Comparison of ENCODE assay signal across 1 cellular context in genomic region chr6:17725083-17725482, GRCh38.
TF ChIP-seq lines count a peak whose summit lies in the region.

No MANE protein-coding gene starts in this region.

TF ChIP-seq in HepG2, 621 proteins besides CTCF, POLR2A, EP300 and RAD21 (continued from another document and continues in another):
- TF ChIP-seq ZSCAN5A (CRISPR knock-in tag; IDR thresholded peaks at IDR 0.05; ENCODE audit: borderline replicate concordance) (no peak), ZNF589 (CRISPR knock-in tag; conservative IDR thresholded peaks at IDR 0.05) (no peak), ELK4 (CRISPR knock-in tag; IDR thresholded peaks at IDR 0.05; ENCODE audit: borderline replicate concordance) (no peak), ZFYVE20 (CRISPR knock-in tag; IDR thresholded peaks at IDR 0.05; ENCODE audit: borderline replicate concordance, low read depth) (no peak), ZNF24 (IDR thresholded peaks at IDR 0.05) (no peak), ETV5 (CRISPR knock-in tag; IDR thresholded peaks at IDR 0.05; ENCODE audit: borderline replicate concordance) (peak; percentile 96), USF2 (IDR thresholded peaks at IDR 0.05; ENCODE audit: low read depth, low read length) (no peak), USF2 (CRISPR knock-in tag; IDR thresholded peaks at IDR 0.05; ENCODE audit: borderline replicate concordance) (no peak), HNRNPK (IDR thresholded peaks at IDR 0.05; ENCODE audit: low read depth, low read length, poor library complexity, severe bottlenecking) (no peak), NAIF1 (CRISPR knock-in tag; IDR thresholded peaks at IDR 0.05; ENCODE audit: borderline replicate concordance) (no peak), ZMYM2 (CRISPR knock-in tag; IDR thresholded peaks at IDR 0.05) (peak; percentile 25; the same call in 1 of the 2 replicates), TRIM24 (CRISPR knock-in tag; IDR thresholded peaks at IDR 0.05) (no peak), FUBP1 (CRISPR knock-in tag; IDR thresholded peaks at IDR 0.05; ENCODE audit: borderline replicate concordance) (no peak), ZNF367 (CRISPR knock-in tag; IDR thresholded peaks at IDR 0.05; ENCODE audit: borderline replicate concordance) (no peak), RARA (CRISPR knock-in tag; IDR thresholded peaks at IDR 0.05) (no peak), ZNF790 (CRISPR knock-in tag; IDR thresholded peaks at IDR 0.05; ENCODE audit: borderline replicate concordance) (no peak), TEAD3 (CRISPR knock-in tag; optimal IDR thresholded peaks at IDR 0.05; ENCODE audit: borderline replicate concordance) (no peak), FOXO1 (CRISPR knock-in tag; IDR thresholded peaks at IDR 0.05) (no peak), HIVEP1 (CRISPR knock-in tag; IDR thresholded peaks at IDR 0.05) (no peak), KMT2A (CRISPR knock-in tag; IDR thresholded peaks at IDR 0.05) (no peak), ZNF230 (CRISPR knock-in tag; IDR thresholded peaks at IDR 0.05) (no peak), POLR2G (IDR thresholded peaks at IDR 0.05; ENCODE audit: low read depth, low read length) (peak; percentile 64), UBTF (CRISPR knock-in tag; IDR thresholded peaks at IDR 0.05) (peak; percentile 73), THAP11 (CRISPR knock-in tag; IDR thresholded peaks at IDR 0.05) (peak; percentile 71), ZFP1 (CRISPR knock-in tag; IDR thresholded peaks at IDR 0.05) (no peak), ZNF253 (CRISPR knock-in tag; IDR thresholded peaks at IDR 0.05; ENCODE audit: borderline replicate concordance) (no peak), ZNF224 (CRISPR knock-in tag; IDR thresholded peaks at IDR 0.05) (no peak), ARID2 (CRISPR knock-in tag; IDR thresholded peaks at IDR 0.05; ENCODE audit: borderline replicate concordance) (no peak), CENPX (CRISPR knock-in tag; IDR thresholded peaks at IDR 0.05) (no peak), RFX5 (IDR thresholded peaks at IDR 0.05; ENCODE audit: low read depth, low read length) (no peak)
- TF ChIP-seq, protein P1, sequence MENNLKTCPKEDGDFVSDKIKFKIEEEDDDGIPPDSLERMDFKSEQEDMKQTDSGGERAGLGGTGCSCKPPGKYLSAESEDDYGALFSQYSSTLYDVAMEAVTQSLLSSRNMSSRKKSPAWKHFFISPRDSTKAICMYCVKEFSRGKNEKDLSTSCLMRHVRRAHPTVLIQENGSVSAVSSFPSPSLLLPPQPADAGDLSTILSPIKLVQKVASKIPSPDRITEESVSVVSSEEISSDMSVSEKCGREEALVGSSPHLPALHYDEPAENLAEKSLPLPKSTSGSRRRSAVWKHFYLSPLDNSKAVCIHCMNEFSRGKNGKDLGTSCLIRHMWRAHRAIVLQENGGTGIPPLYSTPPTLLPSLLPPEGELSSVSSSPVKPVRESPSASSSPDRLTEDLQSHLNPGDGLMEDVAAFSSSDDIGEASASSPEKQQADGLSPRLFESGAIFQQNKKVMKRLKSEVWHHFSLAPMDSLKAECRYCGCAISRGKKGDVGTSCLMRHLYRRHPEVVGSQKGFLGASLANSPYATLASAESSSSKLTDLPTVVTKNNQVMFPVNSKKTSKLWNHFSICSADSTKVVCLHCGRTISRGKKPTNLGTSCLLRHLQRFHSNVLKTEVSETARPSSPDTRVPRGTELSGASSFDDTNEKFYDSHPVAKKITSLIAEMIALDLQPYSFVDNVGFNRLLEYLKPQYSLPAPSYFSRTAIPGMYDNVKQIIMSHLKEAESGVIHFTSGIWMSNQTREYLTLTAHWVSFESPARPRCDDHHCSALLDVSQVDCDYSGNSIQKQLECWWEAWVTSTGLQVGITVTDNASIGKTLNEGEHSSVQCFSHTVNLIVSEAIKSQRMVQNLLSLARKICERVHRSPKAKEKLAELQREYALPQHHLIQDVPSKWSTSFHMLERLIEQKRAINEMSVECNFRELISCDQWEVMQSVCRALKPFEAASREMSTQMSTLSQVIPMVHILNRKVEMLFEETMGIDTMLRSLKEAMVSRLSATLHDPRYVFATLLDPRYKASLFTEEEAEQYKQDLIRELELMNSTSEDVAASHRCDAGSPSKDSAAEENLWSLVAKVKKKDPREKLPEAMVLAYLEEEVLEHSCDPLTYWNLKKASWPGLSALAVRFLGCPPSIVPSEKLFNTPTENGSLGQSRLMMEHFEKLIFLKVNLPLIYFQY (CRISPR knock-in tag; IDR thresholded peaks at IDR 0.05; ENCODE audit: borderline replicate concordance), result 0 out of 2 replicates have a peak, but pooled peaks have one; percentile 21
- TF ChIP-seq, protein P2, sequence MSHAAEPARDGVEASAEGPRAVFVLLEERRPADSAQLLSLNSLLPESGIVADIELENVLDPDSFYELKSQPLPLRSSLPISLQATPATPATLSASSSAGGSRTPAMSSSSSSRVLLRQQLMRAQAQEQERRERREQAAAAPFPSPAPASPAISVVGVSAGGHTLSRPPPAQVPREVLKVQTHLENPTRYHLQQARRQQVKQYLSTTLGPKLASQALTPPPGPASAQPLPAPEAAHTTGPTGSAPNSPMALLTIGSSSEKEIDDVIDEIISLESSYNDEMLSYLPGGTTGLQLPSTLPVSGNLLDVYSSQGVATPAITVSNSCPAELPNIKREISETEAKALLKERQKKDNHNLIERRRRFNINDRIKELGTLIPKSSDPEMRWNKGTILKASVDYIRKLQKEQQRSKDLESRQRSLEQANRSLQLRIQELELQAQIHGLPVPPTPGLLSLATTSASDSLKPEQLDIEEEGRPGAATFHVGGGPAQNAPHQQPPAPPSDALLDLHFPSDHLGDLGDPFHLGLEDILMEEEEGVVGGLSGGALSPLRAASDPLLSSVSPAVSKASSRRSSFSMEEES (CRISPR knock-in tag; IDR thresholded peaks at IDR 0.05), result no peak
- TF ChIP-seq, protein P3, sequence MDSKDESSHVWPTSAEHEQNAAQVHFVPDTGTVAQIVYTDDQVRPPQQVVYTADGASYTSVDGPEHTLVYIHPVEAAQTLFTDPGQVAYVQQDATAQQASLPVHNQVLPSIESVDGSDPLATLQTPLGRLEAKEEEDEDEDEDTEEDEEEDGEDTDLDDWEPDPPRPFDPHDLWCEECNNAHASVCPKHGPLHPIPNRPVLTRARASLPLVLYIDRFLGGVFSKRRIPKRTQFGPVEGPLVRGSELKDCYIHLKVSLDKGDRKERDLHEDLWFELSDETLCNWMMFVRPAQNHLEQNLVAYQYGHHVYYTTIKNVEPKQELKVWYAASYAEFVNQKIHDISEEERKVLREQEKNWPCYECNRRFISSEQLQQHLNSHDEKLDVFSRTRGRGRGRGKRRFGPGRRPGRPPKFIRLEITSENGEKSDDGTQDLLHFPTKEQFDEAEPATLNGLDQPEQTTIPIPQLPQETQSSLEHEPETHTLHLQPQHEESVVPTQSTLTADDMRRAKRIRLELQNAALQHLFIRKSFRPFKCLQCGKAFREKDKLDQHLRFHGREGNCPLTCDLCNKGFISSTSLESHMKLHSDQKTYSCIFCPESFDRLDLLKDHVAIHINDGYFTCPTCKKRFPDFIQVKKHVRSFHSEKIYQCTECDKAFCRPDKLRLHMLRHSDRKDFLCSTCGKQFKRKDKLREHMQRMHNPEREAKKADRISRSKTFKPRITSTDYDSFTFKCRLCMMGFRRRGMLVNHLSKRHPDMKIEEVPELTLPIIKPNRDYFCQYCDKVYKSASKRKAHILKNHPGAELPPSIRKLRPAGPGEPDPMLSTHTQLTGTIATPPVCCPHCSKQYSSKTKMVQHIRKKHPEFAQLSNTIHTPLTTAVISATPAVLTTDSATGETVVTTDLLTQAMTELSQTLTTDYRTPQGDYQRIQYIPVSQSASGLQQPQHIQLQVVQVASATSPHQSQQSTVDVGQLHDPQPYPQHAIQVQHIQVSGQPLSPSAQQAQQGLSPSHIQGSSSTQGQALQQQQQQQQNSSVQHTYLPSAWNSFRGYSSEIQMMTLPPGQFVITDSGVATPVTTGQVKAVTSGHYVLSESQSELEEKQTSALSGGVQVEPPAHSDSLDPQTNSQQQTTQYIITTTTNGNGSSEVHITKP (CRISPR knock-in tag; IDR thresholded peaks at IDR 0.05; ENCODE audit: low read depth), result no peak
- TF ChIP-seq, protein P4, sequence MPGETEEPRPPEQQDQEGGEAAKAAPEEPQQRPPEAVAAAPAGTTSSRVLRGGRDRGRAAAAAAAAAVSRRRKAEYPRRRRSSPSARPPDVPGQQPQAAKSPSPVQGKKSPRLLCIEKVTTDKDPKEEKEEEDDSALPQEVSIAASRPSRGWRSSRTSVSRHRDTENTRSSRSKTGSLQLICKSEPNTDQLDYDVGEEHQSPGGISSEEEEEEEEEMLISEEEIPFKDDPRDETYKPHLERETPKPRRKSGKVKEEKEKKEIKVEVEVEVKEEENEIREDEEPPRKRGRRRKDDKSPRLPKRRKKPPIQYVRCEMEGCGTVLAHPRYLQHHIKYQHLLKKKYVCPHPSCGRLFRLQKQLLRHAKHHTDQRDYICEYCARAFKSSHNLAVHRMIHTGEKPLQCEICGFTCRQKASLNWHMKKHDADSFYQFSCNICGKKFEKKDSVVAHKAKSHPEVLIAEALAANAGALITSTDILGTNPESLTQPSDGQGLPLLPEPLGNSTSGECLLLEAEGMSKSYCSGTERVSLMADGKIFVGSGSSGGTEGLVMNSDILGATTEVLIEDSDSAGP (CRISPR knock-in tag; IDR thresholded peaks at IDR 0.05; ENCODE audit: borderline replicate concordance), result 0 out of 2 replicates have a peak, but pooled peaks have one; percentile 34
- TF ChIP-seq, protein P5, sequence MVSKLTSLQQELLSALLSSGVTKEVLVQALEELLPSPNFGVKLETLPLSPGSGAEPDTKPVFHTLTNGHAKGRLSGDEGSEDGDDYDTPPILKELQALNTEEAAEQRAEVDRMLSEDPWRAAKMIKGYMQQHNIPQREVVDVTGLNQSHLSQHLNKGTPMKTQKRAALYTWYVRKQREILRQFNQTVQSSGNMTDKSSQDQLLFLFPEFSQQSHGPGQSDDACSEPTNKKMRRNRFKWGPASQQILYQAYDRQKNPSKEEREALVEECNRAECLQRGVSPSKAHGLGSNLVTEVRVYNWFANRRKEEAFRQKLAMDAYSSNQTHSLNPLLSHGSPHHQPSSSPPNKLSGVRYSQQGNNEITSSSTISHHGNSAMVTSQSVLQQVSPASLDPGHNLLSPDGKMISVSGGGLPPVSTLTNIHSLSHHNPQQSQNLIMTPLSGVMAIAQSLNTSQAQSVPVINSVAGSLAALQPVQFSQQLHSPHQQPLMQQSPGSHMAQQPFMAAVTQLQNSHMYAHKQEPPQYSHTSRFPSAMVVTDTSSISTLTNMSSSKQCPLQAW (CRISPR knock-in tag; IDR thresholded peaks at IDR 0.05), result no peak; the same call in 1 of the 2 replicates
